Comparison of ENCODE assay signal across 1 cellular context in genomic region chr2:213751446-213751845, GRCh38.
TF ChIP-seq lines count a peak whose summit lies in the region.

No MANE protein-coding gene starts in this region.

TF ChIP-seq in GM12878, 131 proteins besides CTCF, POLR2A, EP300 and RAD21 (continued from another document and continues in another):
- TF ChIP-seq POLR2AphosphoS2 (IDR thresholded peaks at IDR 0.05; ENCODE audit: low read depth, low read length) (no peak), ZNF274 (IDR thresholded peaks at IDR 0.05; ENCODE audit: insufficient read depth, insufficient read length) (no peak), HDAC6 (IDR thresholded peaks at IDR 0.05; ENCODE audit: unreplicated experiment) (no peak), PRDM15 (CRISPR knock-in tag; IDR thresholded peaks at IDR 0.05) (no peak), ESRRA (IDR thresholded peaks at IDR 0.05; ENCODE audit: low read length) (no peak), KAT2A (conservative IDR thresholded peaks at IDR 0.05; ENCODE audit: control insufficient read depth, low read depth, low read length) (no peak), NBN (IDR thresholded peaks at IDR 0.05) (peak; percentile 66), KDM1A (IDR thresholded peaks at IDR 0.05; ENCODE audit: borderline replicate concordance) (no peak), ZSCAN29 (IDR thresholded peaks at IDR 0.05) (no peak), E2F4 (IDR thresholded peaks at IDR 0.05; ENCODE audit: low read depth, low read length) (no peak), WRNIP1 (IDR thresholded peaks at IDR 0.05; ENCODE audit: borderline replicate concordance, low read depth, low read length) (no peak), HCFC1 (IDR thresholded peaks at IDR 0.05; ENCODE audit: low read length) (no peak), ZBED1 (IDR thresholded peaks at IDR 0.05; ENCODE audit: borderline replicate concordance) (no peak), SMAD1 (IDR thresholded peaks at IDR 0.05; ENCODE audit: low read depth, partially characterized antibody) (no peak), USF1 (IDR thresholded peaks at IDR 0.05; ENCODE audit: borderline replicate concordance, extremely low read length, insufficient read depth, low read depth, low read length) (no peak), CBFB (IDR thresholded peaks at IDR 0.05; ENCODE audit: low read depth) (0 out of 2 replicates have a peak, but pooled peaks have one; percentile 35), SP1 (IDR thresholded peaks at IDR 0.05; ENCODE audit: low read depth, low read length) (no peak), POU2F2 (IDR thresholded peaks at IDR 0.05; ENCODE audit: borderline replicate concordance, low read depth, low read length) (peak; percentile 56; the same call in 1 of the 3 replicates), HDAC2 (IDR thresholded peaks at IDR 0.05) (no peak), YY1 (IDR thresholded peaks at IDR 0.05; ENCODE audit: low read depth, low read length) (no peak), SIN3A (IDR thresholded peaks at IDR 0.05; ENCODE audit: low read depth, low read length) (no peak), BCL11A (IDR thresholded peaks at IDR 0.05; ENCODE audit: low read depth, low read length) (peak; percentile 82), E4F1 (IDR thresholded peaks at IDR 0.05; ENCODE audit: borderline replicate concordance, partially characterized antibody) (no peak), ZBTB11 (CRISPR knock-in tag; IDR thresholded peaks at IDR 0.05) (no peak), JUND (IDR thresholded peaks at IDR 0.05; ENCODE audit: low read depth, low read length) (peak; percentile 34; the same call in 1 of the 2 replicates), PAX8 (IDR thresholded peaks at IDR 0.05) (no peak), SREBF1 (IDR thresholded peaks at IDR 0.05; ENCODE audit: low read length) (no peak), HSF1 (IDR thresholded peaks at IDR 0.05; ENCODE audit: low read depth, low read length) (no peak), SMARCA5 (IDR thresholded peaks at IDR 0.05) (no peak), MYC (IDR thresholded peaks at IDR 0.05; ENCODE audit: insufficient read depth, insufficient read length, insufficient replicate concordance, low read length, severe bottlenecking) (no peak), CREB1 (IDR thresholded peaks at IDR 0.05; ENCODE audit: low read depth) (peak; percentile 52; the same call in 1 of the 2 replicates), IKZF2 (IDR thresholded peaks at IDR 0.05) (peak; percentile 83 to 89), NR2C2 (IDR thresholded peaks at IDR 0.05; ENCODE audit: borderline replicate concordance, control insufficient read depth, insufficient read length, low read depth) (no peak), CEBPB (IDR thresholded peaks at IDR 0.05; ENCODE audit: borderline replicate concordance in 1 of 2, low read depth in 2 of 2, low read length in 2 of 2) (no peak), GATAD2B (conservative IDR thresholded peaks at IDR 0.05; ENCODE audit: low read depth) (no peak), SPI1 (IDR thresholded peaks at IDR 0.05; ENCODE audit: borderline replicate concordance, insufficient read depth, low read depth, low read length) (peak; percentile 94), RBBP5 (conservative IDR thresholded peaks at IDR 0.05) (no peak), STAT3 (IDR thresholded peaks at IDR 0.05; ENCODE audit: low read depth, low read length) (no peak), RCOR1 (conservative IDR thresholded peaks at IDR 0.05; ENCODE audit: low read depth, low read length) (no peak), BHLHE40 (IDR thresholded peaks at IDR 0.05; ENCODE audit: borderline replicate concordance in 1 of 2, low read depth in 2 of 2, low read length in 1 of 2) (peak; percentile 50 to 61; a peak in 2 of 4 replicates), BRCA1 (IDR thresholded peaks at IDR 0.05; ENCODE audit: low read depth, low read length) (no peak), MAX (IDR thresholded peaks at IDR 0.05; ENCODE audit: low read depth, low read length) (no peak), SUPT20H (IDR thresholded peaks at IDR 0.05; ENCODE audit: borderline replicate concordance, control insufficient read depth, low read depth, low read length) (no peak), ZBTB4 (CRISPR knock-in tag; IDR thresholded peaks at IDR 0.05) (no peak), RB1 (IDR thresholded peaks at IDR 0.05; ENCODE audit: borderline replicate concordance) (no peak), PAX5 (IDR thresholded peaks at IDR 0.05; ENCODE audit: borderline replicate concordance, low read depth, low read length) (peak; percentile 61; the same call in 1 of the 2 replicates)
